In genomic region chr12:24562761-24563392, GRCh38 we compare ENCODE assay signal across 8 cellular contexts.
A peak's percentile ranks its signal among the peaks of the same experiment; 100 is the strongest.
DNase-seq lines count a peak whose midpoint lies in the region; ATAC-seq and TF ChIP-seq lines count a peak whose summit lies in the region.

No MANE protein-coding gene starts in this region.

- H3K9me3 ChIP-seq in HUES6 (ENCODE audit: control insufficient read depth, insufficient read depth, low read depth, low read length) (no peaks in the 10 kb centered on the region), parathyroid adenoma (ENCODE audit: control insufficient read depth, low read length) (no peaks in the 10 kb centered on the region)

- peak; percentile 41 to 56 for ATAC-seq in left cardiac atrium
- ATAC-seq in GM19397 (IDR thresholded peaks at IDR 0.05; ENCODE audit: unreplicated experiment) = no peak
- ATAC-seq in HG03342 (IDR thresholded peaks at IDR 0.05; ENCODE audit: unreplicated experiment) = no peak

- no peak overlapping the region; the same call in 1 of the 2 replicates for H3K27ac ChIP-seq in HUES6 (ENCODE audit: low read depth, low read length)
- H3K27ac ChIP-seq in parathyroid adenoma = no peak overlapping the region

- peaks cover 68% of the 10 kb centered on the region for H3K27me3 Mint-ChIP-seq in activated T-helper 2 cell treated with anti-CD3 and anti-CD28 coated beads, Interferon-gamma antibody, Interleukin-2, Interleukin-4, amounts not matched to agents 10 μg/mL and 5 μg/mL and 100 μg/mL, durations not matched to agents 14 hours and 24 hours and 36 hours (ENCODE audit: low read depth)

- H3K9ac ChIP-seq in HUES6 (ENCODE audit: low read length) (peak overlapping the region; percentile 85), parathyroid adenoma (no peak overlapping the region)

- peaks cover 17% of the 10 kb centered on the region for H3K4me1 Mint-ChIP-seq in activated T-helper 2 cell treated with anti-CD3 and anti-CD28 coated beads, Interferon-gamma antibody, Interleukin-2, Interleukin-4, amounts not matched to agents 10 μg/mL and 5 μg/mL and 100 μg/mL, durations not matched to agents 14 hours and 24 hours and 36 hours (ENCODE audit: low read depth)

- H3K4me3 ChIP-seq in HUES6 (ENCODE audit: low read depth, low read length) = peak overlapping the region; percentile 70
- peak overlapping the region; percentile 58 for H3K4me3 ChIP-seq in parathyroid adenoma (ENCODE audit: low read depth, low read length)

- peak overlapping the region; percentile 31 for H2AFZ ChIP-seq in parathyroid adenoma

- H3K36me3 Mint-ChIP-seq in activated T-helper 2 cell treated with anti-CD3 and anti-CD28 coated beads, Interferon-gamma antibody, Interleukin-2, Interleukin-4, amounts not matched to agents 10 μg/mL and 5 μg/mL and 100 μg/mL, durations not matched to agents 14 hours and 24 hours and 36 hours (ENCODE audit: low read depth) = no peaks in the 10 kb centered on the region

- H3K4me3 Mint-ChIP-seq in activated T-helper 2 cell treated with anti-CD3 and anti-CD28 coated beads, Interferon-gamma antibody, Interleukin-2, Interleukin-4, amounts not matched to agents 10 μg/mL and 5 μg/mL and 100 μg/mL, durations not matched to agents 14 hours and 24 hours and 36 hours (ENCODE audit: low read depth) = peak overlapping the region; percentile 75

- H3K4me1 ChIP-seq in HUES6 (ENCODE audit: control insufficient read depth, insufficient read depth, low read length) (peaks cover 28% of the 10 kb centered on the region), parathyroid adenoma (no peaks in the 10 kb centered on the region)

- H3K79me2 ChIP-seq in parathyroid adenoma = no peaks in the 10 kb centered on the region

- peaks cover 34% of the 10 kb centered on the region for H3K27me3 ChIP-seq in HUES6 (ENCODE audit: control insufficient read depth, insufficient read depth, low read length)
- H3K27me3 ChIP-seq in parathyroid adenoma (ENCODE audit: control insufficient read depth, insufficient read depth, low read length) = no peaks in the 10 kb centered on the region

- H3K27ac Mint-ChIP-seq in activated T-helper 2 cell treated with anti-CD3 and anti-CD28 coated beads, Interferon-gamma antibody, Interleukin-2, Interleukin-4, amounts not matched to agents 10 μg/mL and 5 μg/mL and 100 μg/mL, durations not matched to agents 14 hours and 24 hours and 36 hours = no peak overlapping the region

- no peaks in the 10 kb centered on the region for H3K36me3 ChIP-seq in HUES6 (ENCODE audit: control insufficient read depth, insufficient read depth, low read length)
- H3K36me3 ChIP-seq in parathyroid adenoma (ENCODE audit: control insufficient read depth, insufficient read depth, low read length) = no peaks in the 10 kb centered on the region

- no peak for TF ChIP-seq CTCF in parathyroid adenoma (IDR thresholded peaks at IDR 0.05)

- no peaks in the 10 kb centered on the region for H3K9me3 Mint-ChIP-seq in activated T-helper 2 cell treated with anti-CD3 and anti-CD28 coated beads, Interferon-gamma antibody, Interleukin-2, Interleukin-4, amounts not matched to agents 10 μg/mL and 5 μg/mL and 100 μg/mL, durations not matched to agents 14 hours and 24 hours and 36 hours

- peak; percentile 62 for DNase-seq in DMS153 treated with DMSO at 0.1 percent for 48 hours (lab: John Stamatoyannopoulos, UW; ENCODE audit: unreplicated experiment)
- no peak for DNase-seq in activated T-helper 2 cell treated with anti-CD3 and anti-CD28 coated beads, Interferon-gamma antibody, Interleukin-2, Interleukin-4, amounts not matched to agents 10 μg/mL and 5 μg/mL and 100 μg/mL, durations not matched to agents 14 hours and 24 hours and 36 hours (ENCODE audit: low spot score)
- peak; percentile 37 for DNase-seq in left cardiac atrium
- no peak for DNase-seq in H4 (ENCODE audit: low spot score)

- peak overlapping the region; percentile 95 for H3K4me2 ChIP-seq in parathyroid adenoma (ENCODE audit: low read length)

- intact Hi-C loops in activated T-helper 2 cell treated with anti-CD3 and anti-CD28 coated beads, Interferon-gamma antibody, Interleukin-2, Interleukin-4, amounts not matched to agents 10 μg/mL and 5 μg/mL and 100 μg/mL, durations not matched to agents 14 hours and 24 hours and 36 hours (cut with micrococcal nuclease) = loop anchor here (2.0 to 10.0 kb wide), 2 partner anchors 152 to 276 kb away; no protein-coding TSS in a partner anchor
- intact Hi-C loops in left cardiac atrium (cut with DNase I) = loop anchor here in 1 of 2 donors (10.0 kb wide), 1 partner anchor 168 kb away; no protein-coding TSS in a partner anchor

Comparison
In these comparisons a context has a peak if more than half of its experiments do, and no peak if none do; other contexts are left out.
1. DNase-seq: peak in DMS153 treated with DMSO at 0.1 percent for 48 hours (single experiment) and left cardiac atrium (single experiment); none in activated T-helper 2 cell treated with anti-CD3 and anti-CD28 coated beads, Interferon-gamma antibody, Interleukin-2, Interleukin-4, amounts not matched to agents 10 μg/mL and 5 μg/mL and 100 μg/mL, durations not matched to agents 14 hours and 24 hours and 36 hours (single experiment) and H4 (single experiment).
2. ATAC-seq: peak in left cardiac atrium (2 of 2); none in GM19397 (single experiment) and HG03342 (single experiment).